ENCODE assay signal across 13 cellular contexts in genomic region chr6:41584668-41585205, GRCh38. TPM values are rescaled to one million over a fixed set of nuclear protein-coding genes. Genes with fewer than 3 reads are reported as not detected.
DNase-seq lines count a peak whose midpoint lies in the region; ATAC-seq, FAIRE-seq and TF ChIP-seq lines count a peak whose summit lies in the region.
"Had no signal": no experiment of that assay in that cellular context is flagged by ENCODE, and none has a peak within 500 bp of the region (broad histone marks: within the 10 kb centered on the region; RNA-seq: fewer than 3 reads in every experiment).

No MANE protein-coding gene starts in this region.

- no peak for ATAC-seq in GM12878
- peak; percentile 88 for ATAC-seq in left lobe of liver
- no peak for ATAC-seq in SK-N-SH treated with all-trans-retinoic acid at 6 μM for 48 hours
- ATAC-seq in GM19397 (IDR thresholded peaks at IDR 0.05; ENCODE audit: unreplicated experiment) = no peak
- ATAC-seq: activated CD4-positive, CD25-positive, alpha-beta regulatory T cell treated with anti-CD3 and anti-CD28 coated beads, Interleukin-2, amount 50 U/mL, for 24 hours had no signal

- RAD21 ChIA-PET in GM12878 (lab: Charles Lee; ENCODE audit: unreplicated experiment) = no interaction called here

- SMC1A ChIA-PET in GM12878 (lab: Charles Lee; ENCODE audit: uncharacterized antibody, unreplicated experiment) = no interaction called here

- no peak for FAIRE-seq in GM12878 (lab: Jason Lieb, UNC)
- FAIRE-seq: H54 had no signal

- no peak for TF ChIP-seq EP300 in GM12878 (IDR thresholded peaks at IDR 0.05; ENCODE audit: borderline replicate concordance in 1 of 2, control insufficient read depth in 1 of 2, low read depth in 2 of 2, low read length in 2 of 2)
- TF ChIP-seq EP300 in transverse colon (IDR thresholded peaks at IDR 0.05; ENCODE audit: low read depth) = no peak

- CTCF ChIA-PET in GM12878 (lab: Yijun Ruan, JAX) = no interaction called here

- no peaks in the 10 kb centered on the region for H3K27me3 ChIP-seq in GM12878 (replicated peaks in 1 of 2; ENCODE audit: control insufficient read depth in 2 of 2, insufficient read depth in 2 of 2, low read length in 1 of 2)
- no peaks in the 10 kb centered on the region for H3K27me3 ChIP-seq in transverse colon

- BruUV-seq in GM12878 (replicated peaks; lab: Mats Ljungman, UMichigan) = no TSS peak

- TF ChIP-seq RAD21 in GM12878 (IDR thresholded peaks at IDR 0.05; ENCODE audit: insufficient read depth, low read depth, low read length) = no peak

- in situ Hi-C loops in GM12878 (cut with MboI) (no loop called here), transverse colon (cut with MboI; ENCODE audit: low pct_ligation_motif_present in 1 of 4, low pct_unique_long_range_greater_than_20kb in 1 of 4, low sequenced_read_pairs in 3 of 4) (loop anchor here in 1 of 4 donors (25.0 kb wide), 1 partner anchor 172 kb away; no protein-coding TSS in a partner anchor)

- H3K9me3 ChIP-seq in GM12878 (replicated peaks; ENCODE audit: control insufficient read depth, insufficient read depth, low read length) (no peaks in the 10 kb centered on the region), transverse colon (no peaks in the 10 kb centered on the region)

- POLR2A ChIA-PET in GM12878 (lab: Charles Lee) = interaction anchor here (1.0 kb wide), 1 partner anchor 122 kb away, joined by 3 read pairs; no protein-coding TSS in a partner anchor

- TF ChIP-seq POLR2A in GM12878 (IDR thresholded peaks at IDR 0.05; ENCODE audit: low read depth, low read length) = no peak
- no peak for TF ChIP-seq POLR2A in transverse colon (IDR thresholded peaks at IDR 0.05)

- 84% methylated on average over 11 of the region's 11 CpGs for WGBS in GM12878 (ENCODE audit: insufficient coverage, insufficient replicate concordance, low lambda C conversion rate, missing lambda C conversion rate)
- 54% methylated on average over 11 of the region's 11 CpGs; no CpG with 5 or more reads in 1 of the 2 donors for WGBS in transverse colon (ENCODE audit: low coverage in 1 of 2), 2 donors

- no peak for TF ChIP-seq CTCF in GM12878 (IDR thresholded peaks at IDR 0.05 in 2 of 3, conservative IDR thresholded peaks at IDR 0.05 in 1 of 3; ENCODE audit: control insufficient read depth in 2 of 3, extremely low read depth in 1 of 3, insufficient read depth in 1 of 3, low read depth in 3 of 3, low read length in 3 of 3)
- TF ChIP-seq CTCF in transverse colon (IDR thresholded peaks at IDR 0.05) = no peak

- no peak overlapping the region for H3K4me2 ChIP-seq in GM12878 (ENCODE audit: control insufficient read depth, insufficient read depth)

- no peaks in the 10 kb centered on the region for H3K4me1 ChIP-seq in GM12878 (ENCODE audit: control insufficient read depth, insufficient read depth, low read length)
- peaks cover 0 to 15% (median 8%) of the 10 kb centered on the region in 4 donors for H3K4me1 ChIP-seq in transverse colon

- H2AFZ ChIP-seq in GM12878 (ENCODE audit: control insufficient read depth, low read depth, low read length) = no peak overlapping the region

- H3K9ac ChIP-seq in GM12878 (ENCODE audit: control insufficient read depth, insufficient read depth, low read length) = no peak overlapping the region

- no peaks in the 10 kb centered on the region for H3K79me2 ChIP-seq in GM12878 (ENCODE audit: control insufficient read depth, insufficient read depth, low read length)

- H4K20me1 ChIP-seq in GM12878 (ENCODE audit: control insufficient read depth, insufficient read depth) = no peaks in the 10 kb centered on the region

- DNase-seq in SIG-M5 treated with dmso at 0.1 percent for 504 hours (lab: John Stamatoyannopoulos, UW; ENCODE audit: unreplicated experiment) = peak; percentile 8
- DNase-seq in SIG-M5 (lab: John Stamatoyannopoulos, UW) = no peak
- DNase-seq in GM12878 (ENCODE audit: low read depth, low spot score) = no peak
- peak; percentile 90 for DNase-seq in left lobe of liver (ENCODE audit: low spot score)
- DNase-seq in transverse colon = peak; percentile 49
- no peak for DNase-seq in ureter (ENCODE audit: low spot score)
- DNase-seq: activated naive CD4-positive, alpha-beta T cell treated with anti-CD3 and anti-CD28 coated beads for 36 hours; Calu3; OCI-M1 had no signal

- H3K27ac ChIP-seq in GM12878 (ENCODE audit: control insufficient read depth, insufficient read depth) = no peak overlapping the region
- no peak overlapping the region for H3K27ac ChIP-seq in transverse colon

- H3K4me3 ChIP-seq in GM12878 (no peak overlapping the region), transverse colon (no peak overlapping the region)

- H3K36me3 ChIP-seq in GM12878 (ENCODE audit: control insufficient read depth in 2 of 2, insufficient read depth in 2 of 2, low read length in 1 of 2) (peaks cover 3 to 18% of the 10 kb centered on the region in 2 experiments; a peak in 3 of 4 replicates), transverse colon (no peaks in the 10 kb centered on the region)

- intact Hi-C loops in GM12878 (cut with micrococcal nuclease; ENCODE audit: unreplicated experiment) (no loop called here), transverse colon (cut with DNase I; ENCODE audit: low total_unique reads) (no loop called here)

TF ChIP-seq in GM12878, 131 proteins besides CTCF, POLR2A, EP300 and RAD21:
- TF ChIP-seq NR2C2 (IDR thresholded peaks at IDR 0.05; ENCODE audit: borderline replicate concordance, control insufficient read depth, insufficient read length, low read depth) (peak; percentile 40), SMAD5 (IDR thresholded peaks at IDR 0.05; ENCODE audit: low read depth) (no peak), NR2F1 (conservative IDR thresholded peaks at IDR 0.05) (peak; percentile 70), NR2C1 (IDR thresholded peaks at IDR 0.05) (peak; percentile 52; the same call in 1 of the 2 replicates)
TF ChIP-seq in GM12878: peak in this region for 3.

TF ChIP-seq in SK-N-SH treated with all-trans-retinoic acid at 6 μM for 48 hours, 23 proteins besides CTCF, POLR2A, EP300 and RAD21 (continues in another document):
- TF ChIP-seq BACH2 (CRISPR knock-in tag; IDR thresholded peaks at IDR 0.05; ENCODE audit: borderline replicate concordance) (no peak), TOX (CRISPR knock-in tag; IDR thresholded peaks at IDR 0.05; ENCODE audit: borderline replicate concordance) (no peak)

RNA-seq across cellular contexts. Expression of gene FOXP4, which starts 38.6 kb away (rescaled TPM):
- total RNA-seq in GM12878 (2013; cell fraction: nucleolus; rRNA removed) = 18.2 and 18.6 TPM in 2 replicates
- total RNA-seq in GM12878 (2014; rRNA removed) (3.4 and 5.1 TPM in 2 replicates), GM12878 (2014; rRNA removed; fragmentation: Illumina TruSeq; extraction: Trizol) (1.8 and 2.3 TPM in 2 replicates), GM12878 (2021) (41.6 and 46.1 TPM in 2 replicates), left lobe of liver (24.6 TPM), transverse colon (10 to 100 TPM; 13.8 to 45.6 (median 17.2) TPM), ureter (25.1 TPM)
- 4.1 TPM for polyA plus RNA-seq in GM12878 (2011; ENCODE audit: low read depth)
- polyA plus RNA-seq in GM12878 (2011; rRNA removed) (0.73 and 2.3 TPM in 2 replicates), GM12878 (2014; fragmentation: Illumina TruSeq; extraction: Trizol) (1.9 and 6.3 TPM in 2 replicates), GM12878 (2014; fragmentation: Nextera tagmentation; extraction: Ambion mirVana) (under 1 TPM; 0.31 to 0.40 TPM), GM12878 (2014; rRNA removed) (12.0 and 16.6 TPM in 2 replicates), GM12878 (2016; fragmentation: Nextera tagmentation; extraction: Ambion mirVana) (1 to 10 TPM; 2.1 to 2.3 TPM)
- 4.1 and 4.7 TPM in 2 replicates for polyA plus RNA-seq in GM12878 (2011; cell fraction: cytosol; rRNA removed)
- polyA plus RNA-seq in GM12878 (2011; cell fraction: nucleus; rRNA removed) = 18.4 and 27.1 TPM in 2 replicates
- 18.6 and 19.7 TPM in 2 replicates for polyA plus RNA-seq in GM12878 (2012)
- polyA minus RNA-seq in GM12878 (2011; rRNA and poly(A)+ RNA removed) = 3.1 and 7.7 TPM in 2 replicates
- 12.6 and 13.3 TPM in 2 replicates for polyA minus RNA-seq in GM12878 (2011; cell fraction: cytosol; rRNA and poly(A)+ RNA removed)
- 4.7 and 9.2 TPM in 2 replicates for polyA minus RNA-seq in GM12878 (2011; cell fraction: nucleus; rRNA and poly(A)+ RNA removed)

RNA-seq across cellular contexts. Expression of gene MDFI, which starts 53.5 kb away (rescaled TPM):
- not detected in 2 replicates for total RNA-seq in GM12878 (2013; cell fraction: nucleolus; rRNA removed)
- total RNA-seq in GM12878 (2014; rRNA removed) (not detected in 2 replicates), GM12878 (2014; rRNA removed; fragmentation: Illumina TruSeq; extraction: Trizol) (not detected in 2 replicates), GM12878 (2021) (not detected in 2 replicates), left lobe of liver (not detected), transverse colon (1 to 10 TPM in 2 of 4 donors, not detected in 2; 2.1 to 2.2 TPM), ureter (36.7 TPM)
- polyA plus RNA-seq in GM12878 (2011; ENCODE audit: low read depth) = not detected
- polyA plus RNA-seq in GM12878 (2011; rRNA removed) (not detected in 2 replicates), GM12878 (2014; fragmentation: Illumina TruSeq; extraction: Trizol) (not detected in 2 replicates), GM12878 (2014; fragmentation: Nextera tagmentation; extraction: Ambion mirVana) (not detected), GM12878 (2014; rRNA removed) (not detected in 2 replicates), GM12878 (2016; fragmentation: Nextera tagmentation; extraction: Ambion mirVana) (not detected)
- not detected in 2 replicates for polyA plus RNA-seq in GM12878 (2011; cell fraction: cytosol; rRNA removed)
- polyA plus RNA-seq in GM12878 (2011; cell fraction: nucleus; rRNA removed) = not detected in 2 replicates
- polyA plus RNA-seq in GM12878 (2012) = not detected in 2 replicates
- polyA minus RNA-seq in GM12878 (2011; rRNA and poly(A)+ RNA removed) = not detected in 2 replicates
- not detected in 2 replicates for polyA minus RNA-seq in GM12878 (2011; cell fraction: cytosol; rRNA and poly(A)+ RNA removed)
- polyA minus RNA-seq in GM12878 (2011; cell fraction: nucleus; rRNA and poly(A)+ RNA removed) = not detected in 2 replicates
- total RNA-seq: activated naive CD4-positive, alpha-beta T cell treated with anti-CD3 and anti-CD28 coated beads for 36 hours had no signal

Comparison
In these comparisons a context has a peak if more than half of its experiments do, and no peak if none do; other contexts are left out.
1. DNase-seq: peak in SIG-M5 treated with dmso at 0.1 percent for 504 hours (single experiment), left lobe of liver (single experiment) and transverse colon (single experiment); none in SIG-M5 (single experiment), GM12878 (single experiment) and ureter (single experiment).
2. RNA of gene MDFI, which starts 53.5 kb away (total RNA-seq): 36.7 TPM in ureter (single experiment); 2.1 to 2.2 TPM in transverse colon, not detected in left lobe of liver (single experiment) and not detected in GM12878; every median in the first group is over 10 times any median in the second.